In the genomic region with DNA sequence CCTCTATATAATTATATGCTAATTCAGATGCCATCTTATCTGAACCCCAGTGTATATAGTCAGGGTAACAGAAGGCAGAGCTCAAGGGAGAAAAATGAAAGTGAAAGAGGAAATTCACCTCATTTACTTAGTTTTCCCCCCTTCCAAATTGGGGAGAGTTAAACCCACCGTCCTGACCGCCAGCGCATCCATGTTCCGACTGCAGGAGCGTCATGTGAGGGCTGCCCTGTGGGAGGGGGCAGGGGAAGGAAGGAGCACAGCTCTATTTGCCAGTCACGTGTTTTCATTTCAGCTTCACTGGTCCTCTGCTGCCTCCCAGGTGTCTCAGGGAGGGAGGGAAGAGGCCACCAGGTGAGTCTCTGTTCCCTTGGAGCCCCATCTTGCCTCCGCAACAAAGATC, we compare ENCODE assay signal across 9 cellular contexts. TPM values are rescaled to one million over a fixed set of nuclear protein-coding genes. Genes with fewer than 3 reads are reported as not detected.
A peak's percentile ranks its signal among the peaks of the same experiment; 100 is the strongest.
DNase-seq lines count a peak whose midpoint lies in the region; ATAC-seq and TF ChIP-seq lines count a peak whose summit lies in the region.
"Had no signal": no experiment of that assay in that cellular context is flagged by ENCODE, and none has a peak within 500 bp of the region (broad histone marks: within the 10 kb centered on the region; RNA-seq: fewer than 3 reads in every experiment).

No MANE protein-coding gene starts in this region.

- H3K36me3 ChIP-seq in neutrophil (no peaks in the 10 kb centered on the region), adrenal gland (replicated peaks in 1 of 2) (no peaks in the 10 kb centered on the region)

- TF ChIP-seq CTCF in neutrophil (IDR thresholded peaks at IDR 0.05) = no peak
- no peak for TF ChIP-seq CTCF in omental fat pad (IDR thresholded peaks at IDR 0.05)
- TF ChIP-seq CTCF in adrenal gland (IDR thresholded peaks at IDR 0.05) = no peak

- ATAC-seq in GM18511 (IDR thresholded peaks at IDR 0.05; ENCODE audit: unreplicated experiment) (peak; percentile 52), omental fat pad (ENCODE audit: low FRiP score) (no peak)

- DNase-seq in NCI-H2171 treated with DMSO at 0.1 percent for 48 hours (lab: John Stamatoyannopoulos, UW) (peak; percentile 81), omental fat pad (ENCODE audit: low spot score) (no peak), AG20443 (ENCODE audit: low spot score) (no peak), NK-92 (lab: John Stamatoyannopoulos, UW; ENCODE audit: unreplicated experiment) (no peak), adrenal gland (no peak)
- peak; percentile 16 for DNase-seq in activated T-helper 9 cell treated with anti-CD3 and anti-CD28 coated beads, Interleukin-2, amount 50 U/mL, for 16 hours (ENCODE audit: low read depth)

- intact Hi-C loops in adrenal gland (cut with DNase I) = no loop called here

- TF ChIP-seq POLR2A in adrenal gland (IDR thresholded peaks at IDR 0.05) = no peak

- H3K27me3 ChIP-seq in neutrophil (no peaks in the 10 kb centered on the region), adrenal gland (no peaks in the 10 kb centered on the region)

- H3K4me3 ChIP-seq in neutrophil (ENCODE audit: low read depth in 1 of 2, low read length in 1 of 2) = peak overlapping the region; percentile 51 to 56
- no peak overlapping the region for H3K4me3 ChIP-seq in adrenal gland

- no peaks in the 10 kb centered on the region for H3K9me3 ChIP-seq in neutrophil
- no peaks in the 10 kb centered on the region for H3K9me3 ChIP-seq in adrenal gland (replicated peaks in 1 of 3)

- H3K27ac ChIP-seq in neutrophil (no peak overlapping the region), adrenal gland (no peak overlapping the region)
- H3K27ac ChIP-seq: epithelial cell of prostate had no signal

- peaks cover 8 to 16% of the 10 kb centered on the region in 2 experiments for H3K4me1 ChIP-seq in neutrophil (ENCODE audit: control insufficient read depth in 1 of 2, insufficient read depth in 1 of 2, low read depth in 1 of 2, low read length in 1 of 2)
- H3K4me1 ChIP-seq in adrenal gland (replicated peaks in 1 of 2) = no peaks in the 10 kb centered on the region

- 68 to 82% (median 75%) methylated on average over 7 of the region's 7 CpGs for WGBS in adrenal gland, 4 donors

RNA-seq across cellular contexts. Expression of a gene that starts 13.2 kb away (rescaled TPM):
- 1 to 10 TPM; 3.6 to 5.6 (median 3.7) TPM for total RNA-seq in omental fat pad
- 1 to 10 TPM; 3.2 to 7.7 (median 5.1) TPM for total RNA-seq in adrenal gland
- polyA plus RNA-seq in adrenal gland = 1 to 10 TPM; 2.2 to 4.9 (median 3.2) TPM

RNA-seq across cellular contexts. Expression of a gene that starts 34.1 kb away (rescaled TPM):
- total RNA-seq in omental fat pad (10 to 100 TPM in 3 of 4 donors, 1 to 10 TPM in 1; 9.1 to 16.8 (median 11.5) TPM), adrenal gland (10 to 100 TPM; 13.9 to 30.6 (median 15.5) TPM)
- 10 to 100 TPM; 12.3 to 19.1 (median 16.1) TPM for polyA plus RNA-seq in adrenal gland

RNA-seq across cellular contexts. Expression of a gene that starts 42.1 kb away (rescaled TPM):
- total RNA-seq in omental fat pad (10 to 100 TPM in 2 of 4 donors, 1 to 10 TPM in 2; 5.9 to 11.0 (median 9.5) TPM), adrenal gland (10 to 100 TPM; 14.7 to 42.4 (median 23.9) TPM)
- polyA plus RNA-seq in adrenal gland = 10 to 100 TPM in 2 of 3 donors, 1 to 10 TPM in 1; 6.7 to 11.9 (median 10.5) TPM

Comparison
In these comparisons a context has a peak if more than half of its experiments do, and no peak if none do; other contexts are left out.
1. DNase-seq: peak in NCI-H2171 treated with DMSO at 0.1 percent for 48 hours (single experiment) and activated T-helper 9 cell treated with anti-CD3 and anti-CD28 coated beads, Interleukin-2, amount 50 U/mL, for 16 hours (single experiment); none in omental fat pad (single experiment), AG20443 (single experiment), NK-92 (single experiment) and adrenal gland (0 of 7).
2. H3K4me3 ChIP-seq: peak in neutrophil (2 of 2); none in adrenal gland (0 of 4).